8 cellular contexts compared by ENCODE assay signal in genomic region chr2:25673170-25674002, GRCh38. TPM values are rescaled to one million over a fixed set of nuclear protein-coding genes. Genes with fewer than 3 reads are reported as not detected.
DNase-seq lines count a peak whose midpoint lies in the region; ATAC-seq and TF ChIP-seq lines count a peak whose summit lies in the region.

Gene DTNB (minus strand): TSS chr2:25673577. CDS start chr2:25652660, 20,917 bp downstream.

- DNase-seq in GM10248 (ENCODE audit: extremely low spot score) = peak; percentile 91
- peak; percentile 60 to 87 for DNase-seq in HAP-1 (ENCODE audit: low spot score in 2 of 2)
- DNase-seq in MM.1S = peak; percentile 81
- DNase-seq in T-helper 2 cell = peak; percentile 47 to 89 (median 70)
- DNase-seq in anterior cingulate cortex (lab: John Stamatoyannopoulos, UW) = peak in 49 of 58 donors; percentile 23 to 85 (median 66)
- DNase-seq in hepatocyte (ENCODE audit: low spot score) = peak; percentile 91
- DNase-seq in retina = peak; percentile 88
- DNase-seq in aorta = peak; percentile 91 to 95

- 0 out of 2 replicates have a peak, but pooled peaks cover 6% of the 10 kb centered on the region for H3F3A ChIP-seq in MM.1S (ENCODE audit: insufficient read depth, low read length)

- H3K27ac ChIP-seq in MM.1S (ENCODE audit: low read length) (peak within 1 kb of the TSS; percentile 40; the same call in 1 of the 2 replicates), hepatocyte (peak within 1 kb of the TSS; percentile 88), aorta (ENCODE audit: low read depth in 1 of 2, low read length in 2 of 2) (peak within 1 kb of the TSS; percentile 55 to 70)

- H3K4me2 ChIP-seq in MM.1S (ENCODE audit: low read depth, low read length) (peak within 1 kb of the TSS; percentile 94), hepatocyte (peak within 1 kb of the TSS; percentile 95)

- POLR2A ChIA-PET in GM10248 (lab: Yijun Ruan, JAX) = no interaction called here

- H3K4me1 ChIP-seq in HAP-1 = peaks cover 11% of the 10 kb centered on the region
- peaks cover 4% of the 10 kb centered on the region for H3K4me1 ChIP-seq in MM.1S (ENCODE audit: low read length)
- H3K4me1 ChIP-seq in hepatocyte (ENCODE audit: insufficient read depth) = peaks cover 10% of the 10 kb centered on the region
- H3K4me1 ChIP-seq in aorta (ENCODE audit: control insufficient read depth in 1 of 2, insufficient read depth in 2 of 2, low read length in 2 of 2) = no peaks in the 10 kb centered on the region

- H3K36me3 ChIP-seq in HAP-1 (replicated peaks) (no peaks in the 10 kb centered on the region), MM.1S (replicated peaks; ENCODE audit: insufficient read depth, low read length) (no peaks in the 10 kb centered on the region), hepatocyte (replicated peaks; ENCODE audit: insufficient read depth, low read depth) (no peaks in the 10 kb centered on the region), aorta (ENCODE audit: control insufficient read depth in 1 of 2, insufficient read depth in 2 of 2, low read length in 1 of 2) (no peaks in the 10 kb centered on the region)

- H4K20me1 ChIP-seq in MM.1S (ENCODE audit: insufficient read depth, low read length) = no peaks in the 10 kb centered on the region
- no peaks in the 10 kb centered on the region for H4K20me1 ChIP-seq in hepatocyte (ENCODE audit: insufficient read depth, poor library complexity, severe bottlenecking)

- CTCF ChIA-PET in GM10248 (lab: Yijun Ruan, JAX) = interaction anchor here (1.7 to 2.2 kb wide), 3 partner anchors 9 to 698 kb away, joined by 4 to 10 read pairs (median 6); no protein-coding TSS in a partner anchor

- H3K4me3 ChIP-seq in HAP-1 (peak within 1 kb of the TSS; percentile 55), MM.1S (ENCODE audit: low read length) (peak within 1 kb of the TSS; percentile 95), hepatocyte (peak within 1 kb of the TSS; percentile 89), aorta (ENCODE audit: low read length in 2 of 2) (peak within 1 kb of the TSS; percentile 74 to 85)

- peaks cover 34% of the 10 kb centered on the region for H3K79me2 ChIP-seq in MM.1S (ENCODE audit: low read length)
- H3K79me2 ChIP-seq in hepatocyte = peaks cover 40% of the 10 kb centered on the region

- peak; percentile 93 for ATAC-seq in aorta (ENCODE audit: low FRiP score)

- TF ChIP-seq CTCF in GM10248 (IDR thresholded peaks at IDR 0.05; ENCODE audit: control extremely low read depth, extremely low read depth, low read depth, missing control alignments) (no peak), MM.1S (IDR thresholded peaks at IDR 0.05; ENCODE audit: low read length) (no peak), hepatocyte (IDR thresholded peaks at IDR 0.05; ENCODE audit: poor library complexity) (no peak)

- H3K9me2 ChIP-seq in MM.1S (replicated peaks; ENCODE audit: insufficient read depth, low read length) (no peaks in the 10 kb centered on the region), hepatocyte (replicated peaks; ENCODE audit: insufficient read depth) (no peaks in the 10 kb centered on the region)

- H3K9me3 ChIP-seq in HAP-1 = no peaks in the 10 kb centered on the region
- no peaks in the 10 kb centered on the region for H3K9me3 ChIP-seq in MM.1S (replicated peaks; ENCODE audit: insufficient read depth, low read length)
- H3K9me3 ChIP-seq in hepatocyte (ENCODE audit: low read depth) = no peaks in the 10 kb centered on the region
- no peaks in the 10 kb centered on the region for H3K9me3 ChIP-seq in aorta (ENCODE audit: control insufficient read depth, low read length)

- in situ Hi-C loops in HAP-1 (cut with MboI; ENCODE audit: low sequenced_read_pairs) = no loop called here

- intact Hi-C loops in aorta (cut with DNase I) = no loop called here

- H3K27me3 ChIP-seq in HAP-1 (ENCODE audit: low read depth) (no peaks in the 10 kb centered on the region), MM.1S (replicated peaks; ENCODE audit: insufficient read depth, low read length) (no peaks in the 10 kb centered on the region), hepatocyte (no peaks in the 10 kb centered on the region), aorta (ENCODE audit: control insufficient read depth in 1 of 2, insufficient read depth in 2 of 2, low read length in 1 of 2) (no peaks in the 10 kb centered on the region)

- WGBS in hepatocyte (ENCODE audit: low lambda C conversion rate, missing lambda C conversion rate) = 2% methylated on average over 26 of the region's 124 CpGs
- 0 to 1% methylated on average over 76 to 124 of the region's 124 CpGs for WGBS in aorta, 2 donors

- peak within 1 kb of the TSS; percentile 97 for H2AFZ ChIP-seq in MM.1S (ENCODE audit: low read length)
- H2AFZ ChIP-seq in hepatocyte = peak within 1 kb of the TSS; percentile 99

- H3K9ac ChIP-seq in MM.1S (ENCODE audit: low read length) = peak within 1 kb of the TSS; percentile 70; the same call in 1 of the 2 replicates

RNA-seq across cellular contexts. Expression of gene DTNB, which starts in this region (rescaled TPM):
- total RNA-seq in hepatocyte (10.3 and 12.8 TPM in 2 replicates), aorta (10 to 100 TPM; 16.8 to 33.7 TPM)
- polyA plus RNA-seq in hepatocyte (13.9 and 14.9 TPM in 2 replicates), aorta (10 to 100 TPM; 14.7 to 17.5 TPM)

Comparison
In these comparisons a context has a peak if more than half of its experiments do, and no peak if none do; other contexts are left out.
1. Peak in every context shown above with its lines: DNase-seq, ATAC-seq, H3K4me3 ChIP-seq and H3K27ac ChIP-seq.